In genomic region chr17:74919440-74920305, GRCh38 we compare ENCODE assay signal across 13 cellular contexts. TPM values are rescaled to one million over a fixed set of nuclear protein-coding genes. Genes with fewer than 3 reads are reported as not detected.
DNase-seq lines count a peak whose midpoint lies in the region; ATAC-seq and TF ChIP-seq lines count a peak whose summit lies in the region.
"Had no signal": no experiment of that assay in that cellular context is flagged by ENCODE, and none has a peak within 500 bp of the region (broad histone marks: within the 10 kb centered on the region; RNA-seq: fewer than 3 reads in every experiment).

No MANE protein-coding gene starts in this region.

- CTCF ChIA-PET in HEK293 (lab: Yijun Ruan, JAX): interaction anchor here (0.6 to 6.3 kb wide), 5 partner anchors 32 to 248 kb away, joined by 3 to 69 read pairs (median 6); no protein-coding TSS in a partner anchor

- H3K27me3 ChIP-seq in dorsolateral prefrontal cortex: peaks cover 5 to 46% (median 21%) of the 10 kb centered on the region in 45 donors
- H3K27me3 ChIP-seq in BE2C: peaks cover 24% of the 10 kb centered on the region

- H3K27ac Mint-ChIP-seq in activated naive CD8-positive, alpha-beta T cell treated with anti-CD3 and anti-CD28 coated beads for 36 hours: no peak overlapping the region
- H3K27ac Mint-ChIP-seq: mesothelial cell of epicardium had no signal

- POLR2A ChIA-PET in HEK293 (lab: Yijun Ruan, JAX): interaction anchor here (1.7 kb wide), 1 partner anchor 47 kb away, joined by 6 read pairs; no protein-coding TSS in a partner anchor

- no peak for ATAC-seq in GM18907 (IDR thresholded peaks at IDR 0.05; ENCODE audit: unreplicated experiment)

- TF ChIP-seq CTCF in HEK293 (tag by site-specific recombination; IDR thresholded peaks at IDR 0.05) (no peak), dorsolateral prefrontal cortex (IDR thresholded peaks at IDR 0.05 in 54 of 56, conservative IDR thresholded peaks at IDR 0.05 in 2 of 56; ENCODE audit: low read depth in 1 of 56, partially characterized antibody in 56 of 56) (peak in 16 of 56 donors; percentile 11 to 46 (median 27)), BE2C (IDR thresholded peaks at IDR 0.05; ENCODE audit: low read depth, low read length) (no peak)

- no peaks in the 10 kb centered on the region for H3K36me3 Mint-ChIP-seq in activated naive CD8-positive, alpha-beta T cell treated with anti-CD3 and anti-CD28 coated beads for 36 hours
- H3K36me3 Mint-ChIP-seq: mesothelial cell of epicardium had no signal

- no peaks in the 10 kb centered on the region for H3K9me3 Mint-ChIP-seq in activated naive CD8-positive, alpha-beta T cell treated with anti-CD3 and anti-CD28 coated beads for 36 hours
- H3K9me3 Mint-ChIP-seq: mesothelial cell of epicardium had no signal

- no peaks in the 10 kb centered on the region for H3K4me1 ChIP-seq in HEK293 (ENCODE audit: control insufficient read depth, insufficient read depth, low read length)
- H3K4me1 ChIP-seq in BE2C: no peaks in the 10 kb centered on the region

- peaks cover 62% of the 10 kb centered on the region for H3K27me3 Mint-ChIP-seq in activated naive CD8-positive, alpha-beta T cell treated with anti-CD3 and anti-CD28 coated beads for 36 hours

- intact Hi-C loops in dorsolateral prefrontal cortex (cut with DNase I): no loop called here

- DNase-seq in COLO668 (lab: John Stamatoyannopoulos, UW; ENCODE audit: unreplicated experiment): peak; percentile 20
- peak; percentile 29 for DNase-seq in activated naive CD8-positive, alpha-beta T cell treated with anti-CD3 and anti-CD28 coated beads for 36 hours
- DNase-seq in lung microvascular endothelial cell (ENCODE audit: low read depth in 2 of 2): peak; percentile 19 to 21
- DNase-seq in dorsolateral prefrontal cortex: no peak
- no peak for DNase-seq in activated CD8-positive, alpha-beta memory T cell treated with anti-CD3 and anti-CD28 coated beads for 24 hours
- no peak for DNase-seq in BE2C
- DNase-seq: activated naive CD4-positive, alpha-beta T cell treated with Interleukin-2 at 50 U/mL for 16 hours; NCI-H446 treated with DMSO at 0.1 percent for 48 hours had no signal

- H3K9me3 ChIP-seq in HEK293 (ENCODE audit: control insufficient read depth, insufficient read depth, low read depth, low read length) (no peaks in the 10 kb centered on the region), BE2C (no peaks in the 10 kb centered on the region)
- H3K9me3 ChIP-seq: upper lobe of left lung had no signal

- H3K4me3 Mint-ChIP-seq in activated naive CD8-positive, alpha-beta T cell treated with anti-CD3 and anti-CD28 coated beads for 36 hours: no peak overlapping the region
- H3K4me3 Mint-ChIP-seq: mesothelial cell of epicardium had no signal

- H3K36me3 ChIP-seq in HEK293 (ENCODE audit: control insufficient read depth in 2 of 2, insufficient read depth in 1 of 2, low read length in 2 of 2) (peaks cover 0 to 5% of the 10 kb centered on the region in 2 experiments; a peak in 1 of 3 replicates), BE2C (no peaks in the 10 kb centered on the region)
- H3K36me3 ChIP-seq: upper lobe of left lung had no signal

- H3K4me3 ChIP-seq in HEK293 (ENCODE audit: low read depth, low read length) (no peak overlapping the region), dorsolateral prefrontal cortex (no peak overlapping the region), BE2C (ENCODE audit: low read depth, low read length) (no peak overlapping the region)
- H3K4me3 ChIP-seq: upper lobe of left lung had no signal

- H3K27ac ChIP-seq in HEK293 (ENCODE audit: extremely low read depth, low read depth, low read length) (no peak overlapping the region), dorsolateral prefrontal cortex (no peak overlapping the region)
- H3K27ac ChIP-seq: epithelial cell of prostate, upper lobe of left lung had no signal

- no peaks in the 10 kb centered on the region for H3K4me1 Mint-ChIP-seq in activated naive CD8-positive, alpha-beta T cell treated with anti-CD3 and anti-CD28 coated beads for 36 hours

TF ChIP-seq in HEK293, 187 proteins besides CTCF, POLR2A, EP300 and RAD21:
- TF ChIP-seq, protein P1, sequence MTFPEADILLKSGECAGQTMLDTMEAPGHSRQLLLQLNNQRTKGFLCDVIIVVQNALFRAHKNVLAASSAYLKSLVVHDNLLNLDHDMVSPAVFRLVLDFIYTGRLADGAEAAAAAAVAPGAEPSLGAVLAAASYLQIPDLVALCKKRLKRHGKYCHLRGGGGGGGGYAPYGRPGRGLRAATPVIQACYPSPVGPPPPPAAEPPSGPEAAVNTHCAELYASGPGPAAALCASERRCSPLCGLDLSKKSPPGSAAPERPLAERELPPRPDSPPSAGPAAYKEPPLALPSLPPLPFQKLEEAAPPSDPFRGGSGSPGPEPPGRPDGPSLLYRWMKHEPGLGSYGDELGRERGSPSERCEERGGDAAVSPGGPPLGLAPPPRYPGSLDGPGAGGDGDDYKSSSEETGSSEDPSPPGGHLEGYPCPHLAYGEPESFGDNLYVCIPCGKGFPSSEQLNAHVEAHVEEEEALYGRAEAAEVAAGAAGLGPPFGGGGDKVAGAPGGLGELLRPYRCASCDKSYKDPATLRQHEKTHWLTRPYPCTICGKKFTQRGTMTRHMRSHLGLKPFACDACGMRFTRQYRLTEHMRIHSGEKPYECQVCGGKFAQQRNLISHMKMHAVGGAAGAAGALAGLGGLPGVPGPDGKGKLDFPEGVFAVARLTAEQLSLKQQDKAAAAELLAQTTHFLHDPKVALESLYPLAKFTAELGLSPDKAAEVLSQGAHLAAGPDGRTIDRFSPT (tag by site-specific recombination; IDR thresholded peaks at IDR 0.05): 0 out of 2 replicates have a peak, but pooled peaks have one; percentile 19
- no peak for TF ChIP-seq ZNF585B (tag by site-specific recombination; IDR thresholded peaks at IDR 0.05)

RNA-seq across cellular contexts. Expression of gene USH1G, which starts 3.4 kb away (rescaled TPM):
- not detected for total RNA-seq in activated naive CD8-positive, alpha-beta T cell treated with anti-CD3 and anti-CD28 coated beads for 36 hours
- total RNA-seq in lung microvascular endothelial cell: not detected in 2 replicates
- under 1 TPM in 3 of 120 experiments, not detected in 117; 0.10 to 0.19 (median 0.16) TPM for total RNA-seq in dorsolateral prefrontal cortex
- polyA plus RNA-seq in BE2C (2012; ENCODE audit: insufficient read depth, insufficient read length, low read depth): not detected

RNA-seq across cellular contexts. Expression of gene OTOP2, which starts 4.4 kb away (rescaled TPM):
- not detected for total RNA-seq in activated naive CD8-positive, alpha-beta T cell treated with anti-CD3 and anti-CD28 coated beads for 36 hours
- total RNA-seq in lung microvascular endothelial cell (not detected in 2 replicates), dorsolateral prefrontal cortex (not detected)
- not detected for polyA plus RNA-seq in BE2C (2012; ENCODE audit: insufficient read depth, insufficient read length, low read depth)
- total RNA-seq: mesothelial cell of epicardium, upper lobe of left lung had no signal

RNA-seq across cellular contexts. Expression of gene OTOP3, which starts 16.0 kb away (rescaled TPM):
- not detected for total RNA-seq in activated naive CD8-positive, alpha-beta T cell treated with anti-CD3 and anti-CD28 coated beads for 36 hours
- total RNA-seq in lung microvascular endothelial cell (not detected in 2 replicates), dorsolateral prefrontal cortex (not detected)
- polyA plus RNA-seq in BE2C (2012; ENCODE audit: insufficient read depth, insufficient read length, low read depth): not detected
- total RNA-seq: mesothelial cell of epicardium, upper lobe of left lung had no signal

RNA-seq across cellular contexts. Expression of gene FADS6, which starts 26.2 kb away (rescaled TPM):
- total RNA-seq in activated naive CD8-positive, alpha-beta T cell treated with anti-CD3 and anti-CD28 coated beads for 36 hours: not detected
- not detected in 2 replicates for total RNA-seq in lung microvascular endothelial cell
- total RNA-seq in dorsolateral prefrontal cortex: 10 to 100 TPM in 115 of 120 experiments, 1 to 10 TPM in 5; 4.6 to 28.7 (median 17.6) TPM
- polyA plus RNA-seq in BE2C (2012; ENCODE audit: insufficient read depth, insufficient read length, low read depth): not detected
- total RNA-seq: upper lobe of left lung had no signal

RNA-seq across cellular contexts. Expression of gene FDXR, which starts 46.9 kb away (rescaled TPM):
- total RNA-seq in activated naive CD8-positive, alpha-beta T cell treated with anti-CD3 and anti-CD28 coated beads for 36 hours: 10 to 100 TPM; 13.3 to 14.6 TPM
- total RNA-seq in lung microvascular endothelial cell: 12.9 and 41.2 TPM in 2 replicates
- total RNA-seq in dorsolateral prefrontal cortex: 10 to 100 TPM in 57 of 120 experiments, 1 to 10 TPM in 63; 4.2 to 20.9 (median 9.9) TPM
- polyA plus RNA-seq in BE2C (2012; ENCODE audit: insufficient read depth, insufficient read length, low read depth): 13.3 TPM

Comparison
In these comparisons a context has a peak if more than half of its experiments do, and no peak if none do; other contexts are left out.
1. DNase-seq: peak in COLO668 (single experiment), activated naive CD8-positive, alpha-beta T cell treated with anti-CD3 and anti-CD28 coated beads for 36 hours (single experiment) and lung microvascular endothelial cell (2 of 2); none in dorsolateral prefrontal cortex (0 of 10), activated CD8-positive, alpha-beta memory T cell treated with anti-CD3 and anti-CD28 coated beads for 24 hours (single experiment) and BE2C (single experiment).